ENCODE assay signal across 8 cellular contexts in the genomic region with DNA sequence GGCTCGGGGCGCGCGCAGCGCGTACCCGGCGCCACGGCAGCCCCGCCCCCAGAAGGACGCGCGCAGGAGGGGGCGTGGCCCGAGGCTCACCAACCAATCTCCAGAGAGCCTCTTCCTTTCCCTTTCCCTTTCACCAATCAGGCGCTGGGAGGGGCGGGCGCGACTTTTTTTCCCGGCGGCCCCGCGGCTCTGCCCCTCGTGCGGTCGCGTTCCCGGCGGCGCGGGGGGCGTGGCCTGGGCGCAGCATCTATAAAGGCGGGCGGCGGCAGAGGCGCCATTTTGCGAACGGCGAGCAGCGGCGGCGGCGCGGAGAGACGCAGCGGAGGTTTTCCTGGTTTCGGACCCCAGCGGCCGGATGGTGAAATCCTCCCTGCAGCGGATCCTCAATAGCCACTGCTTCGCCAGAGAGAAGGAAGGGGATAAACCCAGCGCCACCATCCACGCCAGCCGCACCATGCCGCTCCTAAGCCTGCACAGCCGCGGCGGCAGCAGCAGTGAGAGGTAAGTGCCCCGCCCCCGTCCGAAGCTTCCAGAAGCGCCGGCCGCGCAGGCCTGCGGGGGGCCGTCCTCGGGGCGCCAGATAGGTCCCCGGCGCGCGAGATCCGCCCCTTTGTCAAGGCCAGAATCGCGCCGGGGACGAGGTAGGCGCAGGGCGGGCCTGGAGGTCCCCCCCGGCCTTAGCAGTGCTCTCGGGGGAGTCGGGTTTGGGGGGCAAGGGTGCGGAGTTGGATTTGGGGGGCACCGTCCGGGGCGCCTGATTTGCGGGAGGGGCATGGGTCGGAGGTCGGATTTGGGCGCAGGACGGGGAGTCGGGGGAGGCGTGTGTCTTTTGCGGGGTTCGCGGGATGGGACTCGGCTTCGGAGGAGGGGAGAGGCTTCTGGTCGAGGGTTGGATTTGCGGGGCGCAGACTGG. TPM values are rescaled to one million over a fixed set of nuclear protein-coding genes. Genes with fewer than 3 reads are reported as not detected.
DNase-seq lines count a peak whose midpoint lies in the region; ATAC-seq, FAIRE-seq and TF ChIP-seq lines count a peak whose summit lies in the region.

No MANE protein-coding gene starts in this region.

- H3K27ac Mint-ChIP-seq in immature natural killer cell = peak overlapping the region; percentile 82 to 95 (median 84)

- peaks cover 0 to 12% (median 8%) of the 10 kb centered on the region in 3 donors for H3K36me3 Mint-ChIP-seq in immature natural killer cell

- H3K4me1 ChIP-seq in A549 = peaks cover 28% of the 10 kb centered on the region
- peaks cover 35% of the 10 kb centered on the region for H3K4me1 ChIP-seq in mammary epithelial cell (ENCODE audit: insufficient read depth, low read length)
- H3K4me1 ChIP-seq in smooth muscle cell (ENCODE audit: low read depth) = peaks cover 24% of the 10 kb centered on the region

- H3K9me3 Mint-ChIP-seq in immature natural killer cell = no peaks in the 10 kb centered on the region

- CTCF ChIA-PET in A549 (lab: Yijun Ruan, JAX) = interaction anchor here (0.5 to 1.0 kb wide), 2 partner anchors 9 to 32 kb away, joined by 3 to 4 read pairs; no protein-coding TSS in a partner anchor
- CTCF ChIA-PET in mammary epithelial cell (lab: Charles Lee; ENCODE audit: low non-redundant PET) = interaction anchor here (0.5 kb wide), 1 partner anchor 177 kb away, joined by 21 read pairs; no protein-coding TSS in a partner anchor

- peak; percentile 94 to 95 for DNase-seq in A549 (ENCODE audit: low read depth in 1 of 2, low spot score in 1 of 2)
- peak; percentile 95 for DNase-seq in NCI-H2196 (lab: John Stamatoyannopoulos, UW; ENCODE audit: unreplicated experiment)
- DNase-seq in WERI-Rb-1 = peak; percentile 98
- DNase-seq in mammary epithelial cell = peak; percentile 94
- DNase-seq in immature natural killer cell = peak; percentile 100
- peak; percentile 96 for DNase-seq in smooth muscle cell (lab: John Stamatoyannopoulos, UW; ENCODE audit: unreplicated experiment)

- peak overlapping the region; percentile 86 to 92 (median 90) for H3K4me3 Mint-ChIP-seq in immature natural killer cell

- peaks cover 28 to 29% of the 10 kb centered on the region in 2 donors for H3K4me1 Mint-ChIP-seq in immature natural killer cell

- H3K27ac ChIP-seq in A549 (peak overlapping the region; percentile 98), WERI-Rb-1 (peak overlapping the region; percentile 88), mammary epithelial cell (ENCODE audit: insufficient read depth, low read depth, low read length) (peak overlapping the region; percentile 74), smooth muscle cell (ENCODE audit: low read depth) (peak overlapping the region; percentile 95)

- ATAC-seq in A549 (peak; percentile 70 to 83), GM18520 (IDR thresholded peaks at IDR 0.05; ENCODE audit: unreplicated experiment) (peak; percentile 44), HG03097 (IDR thresholded peaks at IDR 0.05; ENCODE audit: low FRiP score, unreplicated experiment) (peak; percentile 65)

- POLR2A ChIA-PET in A549 (lab: Yijun Ruan, JAX) = no interaction called here

- peaks cover 26 to 38% (median 34%) of the 10 kb centered on the region in 3 donors for H3K27me3 Mint-ChIP-seq in immature natural killer cell (ENCODE audit: low read depth in 3 of 3)

- H3K9ac ChIP-seq in mammary epithelial cell (ENCODE audit: insufficient read depth, low read length) = peak overlapping the region; percentile 80
- H3K9ac ChIP-seq in smooth muscle cell (ENCODE audit: low read depth) = peak overlapping the region; percentile 99

- peaks cover 37% of the 10 kb centered on the region for H3K36me3 ChIP-seq in WERI-Rb-1
- peaks cover 4% of the 10 kb centered on the region for H3K36me3 ChIP-seq in mammary epithelial cell (ENCODE audit: insufficient read depth, low read length)
- H3K36me3 ChIP-seq in smooth muscle cell (ENCODE audit: low read depth) = no peaks in the 10 kb centered on the region

- TSS peak; percentile 79 for BruUV-seq in mammary epithelial cell (replicated peaks; lab: Mats Ljungman, UMichigan)

- 0% methylated on average over 5 of the region's 103 CpGs for WGBS in A549 (ENCODE audit: missing lambda C conversion rate)
- WGBS in mammary epithelial cell (ENCODE audit: low coverage, missing lambda C conversion rate) = 0% methylated on average over 26 of the region's 103 CpGs
- WGBS in smooth muscle cell (ENCODE audit: low lambda C conversion rate) = 1% methylated on average over 82 of the region's 103 CpGs

- TF ChIP-seq RAD21 in A549 (conservative IDR thresholded peaks at IDR 0.05 in 1 of 2, IDR thresholded peaks at IDR 0.05 in 1 of 2) = no peak

- FAIRE-seq in A549 (lab: Jason Lieb, UNC) = no peak

- H3K79me2 ChIP-seq in mammary epithelial cell (ENCODE audit: insufficient read depth, low read length) (peaks cover 52% of the 10 kb centered on the region), smooth muscle cell (ENCODE audit: low read depth) (peaks cover 54% of the 10 kb centered on the region)

- in situ Hi-C loops in mammary epithelial cell (cut with MboI; ENCODE audit: low sequenced_read_pairs in 2 of 2) = no loop called here

- H3K4me3 ChIP-seq in A549 (peak overlapping the region; percentile 100), WERI-Rb-1 (ENCODE audit: low read depth, low read length) (peak overlapping the region; percentile 84), mammary epithelial cell (replicated peaks in 1 of 3; ENCODE audit: insufficient read depth in 1 of 3, low read depth in 2 of 3, low read length in 3 of 3) (peak overlapping the region; percentile 95 to 100 (median 99)), smooth muscle cell (peak overlapping the region; percentile 99)

- intact Hi-C loops in mammary epithelial cell (cut with micrococcal nuclease) = loop anchor here (1.0 kb wide), 2 partner anchors 29 to 33 kb away; a partner anchor contains a TSS

- H4K20me1 ChIP-seq in mammary epithelial cell (ENCODE audit: insufficient read depth, low read length) = peaks cover 27% of the 10 kb centered on the region
- peaks cover 51% of the 10 kb centered on the region for H4K20me1 ChIP-seq in smooth muscle cell (ENCODE audit: low read depth)

- H3K9me3 ChIP-seq in A549 (no peaks in the 10 kb centered on the region), WERI-Rb-1 (ENCODE audit: severe bottlenecking) (no peaks in the 10 kb centered on the region), mammary epithelial cell (replicated peaks; ENCODE audit: insufficient read depth, low read length) (no peaks in the 10 kb centered on the region), smooth muscle cell (replicated peaks; ENCODE audit: low read depth) (no peaks in the 10 kb centered on the region)

- H3K27me3 ChIP-seq in WERI-Rb-1 (ENCODE audit: insufficient read depth, low read depth, severe bottlenecking) (no peaks in the 10 kb centered on the region), mammary epithelial cell (ENCODE audit: insufficient read depth, low read length) (no peaks in the 10 kb centered on the region), smooth muscle cell (ENCODE audit: low read depth) (no peaks in the 10 kb centered on the region)

- H2AFZ ChIP-seq in mammary epithelial cell (ENCODE audit: low read depth, low read length) = peak overlapping the region; percentile 88
- no peak overlapping the region for H2AFZ ChIP-seq in smooth muscle cell (ENCODE audit: low read depth)

- no peak for TF ChIP-seq CTCF in A549 (IDR thresholded peaks at IDR 0.05)
- 0 out of 2 replicates have a peak, but pooled peaks have one; percentile 12 for TF ChIP-seq CTCF in WERI-Rb-1 (IDR thresholded peaks at IDR 0.05; ENCODE audit: low read depth, low read length)
- TF ChIP-seq CTCF in mammary epithelial cell (conservative IDR thresholded peaks at IDR 0.05 in 1 of 2, IDR thresholded peaks at IDR 0.05 in 1 of 2; ENCODE audit: extremely low read depth in 1 of 2, insufficient read depth in 1 of 2, low read depth in 1 of 2, low read length in 2 of 2) = no peak
- TF ChIP-seq CTCF in smooth muscle cell (IDR thresholded peaks at IDR 0.05; ENCODE audit: borderline replicate concordance, insufficient read depth, poor library complexity, severe bottlenecking) = peak; percentile 3

- dilution Hi-C loops in mammary epithelial cell (cut with HindIII; ENCODE audit: low sequenced_read_pairs) = loop anchor here (5.0 kb wide), 1 partner anchor 32 kb away; a partner anchor contains a TSS

- peak; percentile 93 for TF ChIP-seq POLR2A in A549 (IDR thresholded peaks at IDR 0.05; ENCODE audit: low read length)

- H3F3A ChIP-seq in smooth muscle cell (ENCODE audit: low read depth) = peaks cover 35% of the 10 kb centered on the region

- peak overlapping the region; percentile 92 for H3K4me2 ChIP-seq in A549
- peak overlapping the region; percentile 92 for H3K4me2 ChIP-seq in mammary epithelial cell (ENCODE audit: insufficient read depth, low read depth, low read length)
- peak overlapping the region; percentile 100 for H3K4me2 ChIP-seq in smooth muscle cell

- no peak for TF ChIP-seq EP300 in A549 (IDR thresholded peaks at IDR 0.05)

RNA-seq across cellular contexts. Expression of a gene that starts 12.5 kb away (rescaled TPM):
- polyA plus RNA-seq in A549 (2011; rRNA removed) (not detected in 2 replicates), A549 (2017; fragmentation: RNase III; extraction: RNeasy Plus Mini Kit Qiagen cat#74134 plus additional on column Dnase treatment) (not detected in 3 replicates), mammary epithelial cell (not detected), immature natural killer cell (10 to 100 TPM in 1 of 3 donors, 1 to 10 TPM in 1, under 1 TPM in 1; 0.96 to 10.8 (median 2.5) TPM), smooth muscle cell (0.37 and 0.71 TPM in 2 replicates)
- not detected in 2 replicates for polyA plus RNA-seq in A549 (2012; cell fraction: cytosol; rRNA removed)
- polyA plus RNA-seq in A549 (2012; cell fraction: nucleus; rRNA removed) = not detected in 2 replicates
- polyA minus RNA-seq in A549 (2011; rRNA and poly(A)+ RNA removed) = not detected in 2 replicates
- total RNA-seq in mammary epithelial cell (not detected), smooth muscle cell (not detected in 2 replicates)
- polyA minus RNA-seq in mammary epithelial cell = not detected

RNA-seq across cellular contexts. Expression of a gene that starts 13.3 kb away (rescaled TPM):
- not detected in 2 replicates for polyA plus RNA-seq in A549 (2011; rRNA removed)
- polyA plus RNA-seq in A549 (2012; cell fraction: cytosol; rRNA removed) = not detected in 2 replicates
- polyA plus RNA-seq in A549 (2012; cell fraction: nucleus; rRNA removed) = 0.22 TPM in 1 of 2 replicates, not detected in the other
- polyA plus RNA-seq in A549 (2017; fragmentation: RNase III; extraction: RNeasy Plus Mini Kit Qiagen cat#74134 plus additional on column Dnase treatment) = 0.16 to 0.41 TPM (median 0.32 TPM) in 3 replicates
- polyA minus RNA-seq in A549 (2011; rRNA and poly(A)+ RNA removed) = not detected in 2 replicates
- total RNA-seq in mammary epithelial cell = under 1 TPM in 1 of 2 donors, not detected in 1; 0.38 TPM
- polyA plus RNA-seq in mammary epithelial cell = not detected
- polyA minus RNA-seq in mammary epithelial cell = not detected
- under 1 TPM in 1 of 3 donors, not detected in 2; 0.94 TPM for polyA plus RNA-seq in immature natural killer cell
- not detected in 2 replicates for total RNA-seq in smooth muscle cell
- 0.59 TPM in 1 of 2 replicates, not detected in the other for polyA plus RNA-seq in smooth muscle cell

RNA-seq across cellular contexts. Expression of a gene that starts 20.4 kb away (rescaled TPM):
- polyA plus RNA-seq in A549 (2011; rRNA removed) (2.8 and 3.0 TPM in 2 replicates), A549 (2017; fragmentation: RNase III; extraction: RNeasy Plus Mini Kit Qiagen cat#74134 plus additional on column Dnase treatment) (12.0 to 13.2 TPM (median 12.7 TPM) in 3 replicates), mammary epithelial cell (0.23 TPM), immature natural killer cell (not detected), smooth muscle cell (12.6 and 20.7 TPM in 2 replicates)
- polyA plus RNA-seq in A549 (2012; cell fraction: cytosol; rRNA removed) = 13.4 and 19.5 TPM in 2 replicates
- 242 and 443 TPM in 2 replicates for polyA plus RNA-seq in A549 (2012; cell fraction: nucleus; rRNA removed)
- 0.45 and 0.63 TPM in 2 replicates for polyA minus RNA-seq in A549 (2011; rRNA and poly(A)+ RNA removed)
- total RNA-seq in mammary epithelial cell (1 to 10 TPM; 1.2 to 3.1 TPM), smooth muscle cell (2.9 and 3.5 TPM in 2 replicates)
- not detected for polyA minus RNA-seq in mammary epithelial cell

RNA-seq across cellular contexts. Expression of a gene that starts 32.9 kb away (rescaled TPM):
- 11.9 and 13.5 TPM in 2 replicates for polyA plus RNA-seq in A549 (2011; rRNA removed)
- 36.3 and 39.7 TPM in 2 replicates for polyA plus RNA-seq in A549 (2012; cell fraction: cytosol; rRNA removed)
- polyA plus RNA-seq in A549 (2012; cell fraction: nucleus; rRNA removed) = 125 and 200 TPM in 2 replicates
- polyA plus RNA-seq in A549 (2017; fragmentation: RNase III; extraction: RNeasy Plus Mini Kit Qiagen cat#74134 plus additional on column Dnase treatment) = 62.7 to 73.4 TPM (median 68.2 TPM) in 3 replicates
- polyA minus RNA-seq in A549 (2011; rRNA and poly(A)+ RNA removed) = 9.3 and 20.9 TPM in 2 replicates
- total RNA-seq in mammary epithelial cell = 10 to 100 TPM; 21.0 to 68.9 TPM
- polyA plus RNA-seq in mammary epithelial cell = 30.5 TPM
- polyA minus RNA-seq in mammary epithelial cell = 19.9 TPM
- polyA plus RNA-seq in immature natural killer cell = 10 to 100 TPM in 2 of 3 donors, 1 to 10 TPM in 1; 6.2 to 40.9 (median 11.1) TPM
- total RNA-seq in smooth muscle cell = 8.4 and 28.5 TPM in 2 replicates
- polyA plus RNA-seq in smooth muscle cell = 63.0 and 78.1 TPM in 2 replicates

RNA-seq across cellular contexts. Expression of a gene that starts 33.4 kb away (rescaled TPM):
- polyA plus RNA-seq in A549 (2011; rRNA removed) = 18.3 and 19.9 TPM in 2 replicates
- 65.1 and 74.2 TPM in 2 replicates for polyA plus RNA-seq in A549 (2012; cell fraction: cytosol; rRNA removed)
- polyA plus RNA-seq in A549 (2012; cell fraction: nucleus; rRNA removed) = 85.3 and 87.9 TPM in 2 replicates
- polyA plus RNA-seq in A549 (2017; fragmentation: RNase III; extraction: RNeasy Plus Mini Kit Qiagen cat#74134 plus additional on column Dnase treatment) = 32.2 to 34.8 TPM (median 33.9 TPM) in 3 replicates
- 12.6 and 14.9 TPM in 2 replicates for polyA minus RNA-seq in A549 (2011; rRNA and poly(A)+ RNA removed)
- 10 to 100 TPM; 33.0 to 61.5 TPM for total RNA-seq in mammary epithelial cell
- polyA plus RNA-seq in mammary epithelial cell = 68.8 TPM
- polyA minus RNA-seq in mammary epithelial cell = 62.8 TPM
- polyA plus RNA-seq in immature natural killer cell = 100 to 1,000 TPM; 115 to 148 (median 117) TPM
- total RNA-seq in smooth muscle cell = 36.0 and 38.6 TPM in 2 replicates
- polyA plus RNA-seq in smooth muscle cell = 76.5 and 94.5 TPM in 2 replicates

Comparison
In these comparisons a context has a peak if more than half of its experiments do, and no peak if none do; other contexts are left out.
1. Peak in every context shown above with its lines: DNase-seq, ATAC-seq, H3K4me3 ChIP-seq and H3K27ac ChIP-seq.
2. CTCF ChIP-seq: peak in WERI-Rb-1 (single experiment) and smooth muscle cell (single experiment); none in A549 (single experiment) and mammary epithelial cell (0 of 2).